ENCODE assay signal across 8 cellular contexts in the genomic region with DNA sequence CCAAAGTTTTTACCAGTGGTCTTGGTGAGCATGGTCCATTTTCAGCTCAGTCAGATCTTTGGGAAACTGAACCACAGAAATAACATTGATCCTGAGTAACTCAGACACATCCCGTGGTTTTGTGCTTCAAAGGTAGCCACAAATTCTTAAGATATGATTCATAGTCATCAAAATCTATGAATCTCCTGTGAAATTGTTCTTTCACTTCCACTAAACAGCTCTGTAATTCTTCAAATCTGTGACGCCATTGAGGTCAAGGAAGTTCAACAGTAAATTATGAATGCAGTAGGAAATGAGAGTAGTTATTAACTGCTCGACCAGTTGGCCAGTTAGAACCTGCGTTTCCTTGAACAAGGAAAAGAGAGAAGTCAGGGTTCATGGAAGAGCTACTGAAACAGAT.
DNase-seq lines count a peak whose midpoint lies in the region; ATAC-seq and TF ChIP-seq lines count a peak whose summit lies in the region.

No MANE protein-coding gene starts in this region.

- H3K36me3 ChIP-seq in esophagus squamous epithelium = no peaks in the 10 kb centered on the region

- H3K27ac ChIP-seq in esophagus squamous epithelium = peak overlapping the region in 3 of 4 donors; percentile 2 to 63 (median 38)

- WGBS in esophagus squamous epithelium, 2 donors = 14 to 22% methylated on average over 4 of the region's 4 CpGs

- no peak for TF ChIP-seq CTCF in AG09309 (IDR thresholded peaks at IDR 0.05; ENCODE audit: control insufficient read depth, insufficient read depth, low read depth, low read length, missing control alignments)
- TF ChIP-seq CTCF in esophagus squamous epithelium (IDR thresholded peaks at IDR 0.05) = no peak

- H3K9me3 ChIP-seq in esophagus squamous epithelium = no peaks in the 10 kb centered on the region

- no peak for TF ChIP-seq POLR2A in esophagus squamous epithelium (IDR thresholded peaks at IDR 0.05)

- no peak overlapping the region for H3K4me3 ChIP-seq in AG09309 (ENCODE audit: control insufficient read depth, low read depth, low read length)
- H3K4me3 ChIP-seq in esophagus squamous epithelium = no peak overlapping the region

- intact Hi-C loops in esophagus squamous epithelium (cut with DNase I) = loop anchor here (10.0 kb wide), 1 partner anchor 142 kb away; a partner anchor contains a TSS

- ATAC-seq in GM21528 (IDR thresholded peaks at IDR 0.05; ENCODE audit: low FRiP score, unreplicated experiment) (peak; percentile 54), HG02763 (IDR thresholded peaks at IDR 0.05; ENCODE audit: unreplicated experiment) (no peak), GM19455 (IDR thresholded peaks at IDR 0.05; ENCODE audit: unreplicated experiment) (no peak)

- peaks cover 0 to 12% (median 0%) of the 10 kb centered on the region in 4 donors for H3K27me3 ChIP-seq in esophagus squamous epithelium

- peaks cover 15 to 40% (median 24%) of the 10 kb centered on the region in 3 donors for H3K4me1 ChIP-seq in esophagus squamous epithelium

- DNase-seq in AG09309 (ENCODE audit: low read depth) (peak; percentile 81), NCI-H226 (peak; percentile 95), esophagus squamous epithelium (lab: John Stamatoyannopoulos, UW) (no peak), activated T-cell treated with anti-CD3 and anti-CD28 coated beads for 4 hours (no peak)
- no peak for DNase-seq in stimulated activated CD4-positive, alpha-beta T cell treated with anti-CD3 and anti-CD28 coated beads, Interleukin-12 subunit alpha, Interleukin-12 subunit beta, amount 100 ng/mL, for 4 hours

Comparison
In these comparisons a context has a peak if more than half of its experiments do, and no peak if none do; other contexts are left out.
1. DNase-seq: peak in AG09309 (single experiment) and NCI-H226 (single experiment); none in esophagus squamous epithelium (single experiment), stimulated activated CD4-positive, alpha-beta T cell treated with anti-CD3 and anti-CD28 coated beads, Interleukin-12 subunit alpha, Interleukin-12 subunit beta, amount 100 ng/mL, for 4 hours (single experiment) and activated T-cell treated with anti-CD3 and anti-CD28 coated beads for 4 hours (single experiment).